7 cellular contexts compared by ENCODE assay signal in the genomic region with DNA sequence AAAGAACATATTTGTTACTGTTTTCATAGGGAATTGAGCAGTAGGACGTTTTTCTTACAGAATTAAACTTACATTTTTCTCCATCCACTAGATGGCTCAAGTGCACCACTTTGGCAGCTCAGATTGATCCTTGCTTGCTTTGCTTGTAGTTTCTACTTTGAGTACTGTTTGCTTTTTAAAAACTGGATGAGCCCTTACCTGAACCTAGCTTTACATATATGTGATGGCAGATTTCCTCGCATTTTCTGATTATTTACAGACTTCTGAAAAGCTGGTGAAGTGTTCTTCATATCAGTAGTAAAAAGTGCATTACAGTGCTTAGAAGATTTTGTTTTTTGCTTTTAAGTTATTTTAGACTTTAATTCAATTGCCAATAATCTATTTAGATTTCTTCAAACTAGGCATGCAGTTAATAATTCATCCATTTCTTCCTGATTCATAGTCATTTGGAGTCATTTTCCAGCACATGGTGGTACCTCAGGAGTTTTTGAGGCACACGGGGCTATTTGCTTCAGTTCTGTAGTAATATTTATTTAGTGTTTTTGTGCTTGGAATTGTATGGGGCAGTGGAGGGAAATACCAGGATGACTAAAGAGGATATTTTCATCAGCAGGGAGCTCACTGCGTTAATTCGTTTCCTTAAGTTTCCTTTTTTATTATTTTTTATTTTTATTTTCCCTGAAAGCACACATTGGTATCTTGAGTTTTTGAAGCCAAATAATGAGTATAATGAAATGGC. TPM values are rescaled to one million over a fixed set of nuclear protein-coding genes. Genes with fewer than 3 reads are reported as not detected.
DNase-seq lines count a peak whose midpoint lies in the region; TF ChIP-seq lines count a peak whose summit lies in the region.

No MANE protein-coding gene starts in this region.

- peaks cover 19% of the 10 kb centered on the region for H3K4me1 ChIP-seq in OCI-LY3 (ENCODE audit: low read length)

- H3K79me2 ChIP-seq in OCI-LY3 (ENCODE audit: low read length): 0 out of 2 replicates have a peak, but pooled peaks cover 3% of the 10 kb centered on the region

- no peaks in the 10 kb centered on the region for H3K9me3 ChIP-seq in OCI-LY3 (ENCODE audit: insufficient read depth, low read length)

- H3K36me3 ChIP-seq in OCI-LY3 (replicated peaks; ENCODE audit: low read depth, low read length): no peaks in the 10 kb centered on the region

- no peaks in the 10 kb centered on the region for H3K27me3 ChIP-seq in OCI-LY3 (ENCODE audit: low read depth, low read length)

- no peak overlapping the region for H3K4me2 ChIP-seq in OCI-LY3 (ENCODE audit: low read length)

- no peak overlapping the region for H2AFZ ChIP-seq in OCI-LY3 (ENCODE audit: low read depth, low read length)

- H3K9ac ChIP-seq in OCI-LY3 (ENCODE audit: low read length): no peak overlapping the region

- peak; percentile 76 for DNase-seq in EL
- peak; percentile 80 for DNase-seq in HT-29 (ENCODE audit: low spot score)
- DNase-seq in brain pericyte (ENCODE audit: low read depth, low spot score): peak; percentile 22
- peak; percentile 92 for DNase-seq in inferior parietal cortex (ENCODE audit: extremely low spot score)
- peak; percentile 30 for DNase-seq in stimulated activated CD4-positive, alpha-beta T cell treated with anti-CD3 and anti-CD28 coated beads, Interleukin-4, amount 100 ng/mL, for 24 hours
- no peak for DNase-seq in effector CD8-positive, alpha-beta T cell (lab: John Stamatoyannopoulos, UW)

- H3K27ac ChIP-seq in OCI-LY3 (ENCODE audit: low read length): no peak overlapping the region

- peak; percentile 68 for TF ChIP-seq CTCF in OCI-LY3 (IDR thresholded peaks at IDR 0.05; ENCODE audit: low read depth, low read length)

- H4K20me1 ChIP-seq in OCI-LY3 (ENCODE audit: insufficient read depth, low read length): peaks cover 7% of the 10 kb centered on the region; the same call in 1 of the 2 replicates

- H3K4me3 ChIP-seq in OCI-LY3 (ENCODE audit: low read length): no peak overlapping the region

RNA-seq across cellular contexts. Expression of a gene that starts 57.3 kb away (rescaled TPM):
- 21.9 and 24.9 TPM in 2 replicates for total RNA-seq in HT-29 (2014; rRNA removed; shearing (Covaris generic))
